Comparison of ENCODE assay signal across 15 cellular contexts in the genomic region with DNA sequence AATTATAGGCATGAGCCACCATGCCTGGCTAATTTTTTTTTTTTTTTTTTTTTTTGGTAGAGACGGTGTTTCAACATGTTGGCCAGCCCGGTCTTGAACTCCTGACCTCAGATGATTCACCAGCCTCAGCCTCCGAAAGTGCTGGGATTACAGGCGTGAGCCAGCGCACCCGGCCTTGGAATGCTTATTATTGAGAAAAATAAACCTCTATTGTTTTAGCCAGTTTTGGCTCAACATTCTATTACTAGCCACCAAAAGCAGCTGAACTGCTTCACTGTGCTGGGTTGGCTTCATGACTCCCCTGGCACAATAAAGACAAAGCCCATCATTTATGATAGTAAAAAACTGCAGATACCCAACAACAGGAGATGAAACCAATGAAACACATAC.
DNase-seq lines count a peak whose midpoint lies in the region; ATAC-seq and TF ChIP-seq lines count a peak whose summit lies in the region.
"Had no signal": no experiment of that assay in that cellular context is flagged by ENCODE, and none has a peak within 500 bp of the region (broad histone marks: within the 10 kb centered on the region; RNA-seq: fewer than 3 reads in every experiment).

No MANE protein-coding gene starts in this region.

- no peaks in the 10 kb centered on the region for H3K4me1 Mint-ChIP-seq in effector memory CD8-positive, alpha-beta T cell (ENCODE audit: low read depth in 2 of 2)
- no peaks in the 10 kb centered on the region for H3K4me1 Mint-ChIP-seq in activated T-cell treated with anti-CD3 and anti-CD28 coated beads, Interleukin-2, amount 50 U/mL, for 4 hours (ENCODE audit: low read depth)
- H3K4me1 Mint-ChIP-seq: B cell had no signal

- H3K36me3 Mint-ChIP-seq in effector memory CD8-positive, alpha-beta T cell (ENCODE audit: insufficient read depth): no peaks in the 10 kb centered on the region
- no peaks in the 10 kb centered on the region for H3K36me3 Mint-ChIP-seq in activated T-cell treated with anti-CD3 and anti-CD28 coated beads, Interleukin-2, amount 50 U/mL, for 4 hours (ENCODE audit: insufficient read depth)

- TF ChIP-seq CTCF in lung (IDR thresholded peaks at IDR 0.05; ENCODE audit: control extremely low read depth, extremely low read depth): no peak

- H3K4me3 ChIP-seq in MG63 (no peak overlapping the region), lung (no peak overlapping the region)
- H3K4me3 ChIP-seq: pancreas, tibial nerve had no signal

- no peak overlapping the region for H3K27ac Mint-ChIP-seq in effector memory CD8-positive, alpha-beta T cell
- H3K27ac Mint-ChIP-seq: activated T-helper 1 cell treated with anti-CD3 and anti-CD28 coated beads, Interleukin-12 subunit alpha, Interleukin-12 subunit beta, Interleukin-2, Interleukin-4 antibody, amounts not matched to agents 30 ng/mL and 10 ng/mL and 1 ng/mL, durations not matched to agents 14 hours and 24 hours and 36 hours; B cell had no signal

- H3K4me3 Mint-ChIP-seq in effector memory CD8-positive, alpha-beta T cell: no peak overlapping the region
- H3K4me3 Mint-ChIP-seq in activated T-cell treated with anti-CD3 and anti-CD28 coated beads, Interleukin-2, amount 50 U/mL, for 4 hours: no peak overlapping the region
- H3K4me3 Mint-ChIP-seq: activated T-helper 1 cell treated with anti-CD3 and anti-CD28 coated beads, Interleukin-12 subunit alpha, Interleukin-12 subunit beta, Interleukin-2, Interleukin-4 antibody, amounts not matched to agents 30 ng/mL and 10 ng/mL and 1 ng/mL, durations not matched to agents 14 hours and 24 hours and 36 hours; B cell had no signal

- DNase-seq in AG08396 (ENCODE audit: low spot score) (peak; percentile 33), MG63 (peak; percentile 86), dermis blood vessel endothelial cell (peak; percentile 82), lung (ENCODE audit: low spot score) (no peak), T-helper 2 cell (no peak)
- DNase-seq in effector memory CD8-positive, alpha-beta T cell: no peak
- DNase-seq in activated T-cell treated with anti-CD3 and anti-CD28 coated beads, Interleukin-2, amount 50 U/mL, for 4 hours: no peak
- DNase-seq: islet precursor cell, NCI-H2029, pancreas, WERI-Rb-1 had no signal

- WGBS in lung, 2 donors: 65 to 78% methylated on average over 6 of the region's 6 CpGs

- peaks cover 0 to 13% of the 10 kb centered on the region in 2 donors for H3K27me3 Mint-ChIP-seq in effector memory CD8-positive, alpha-beta T cell
- peaks cover 7% of the 10 kb centered on the region for H3K27me3 Mint-ChIP-seq in activated T-cell treated with anti-CD3 and anti-CD28 coated beads, Interleukin-2, amount 50 U/mL, for 4 hours (ENCODE audit: low read depth)

- H3K4me1 ChIP-seq in lung (ENCODE audit: control insufficient read depth in 2 of 2, insufficient read depth in 2 of 2, low read length in 2 of 2): no peaks in the 10 kb centered on the region
- H3K4me1 ChIP-seq: pancreas had no signal

- ATAC-seq in lung (ENCODE audit: insufficient read depth, low FRiP score): peak; percentile 23
- no peak for ATAC-seq in effector memory CD8-positive, alpha-beta T cell (replicated peaks)
- ATAC-seq in HG03457 (IDR thresholded peaks at IDR 0.05; ENCODE audit: unreplicated experiment): no peak
- no peak for ATAC-seq in activated T-cell treated with anti-CD3 and anti-CD28 coated beads, Interleukin-2, amount 50 U/mL, for 4 hours
- ATAC-seq: pancreas had no signal

- H3K27ac ChIP-seq in lung (ENCODE audit: low read depth in 1 of 2, low read length in 1 of 2): no peak overlapping the region
- H3K27ac ChIP-seq: pancreas, tibial nerve, WERI-Rb-1 had no signal

- H3K27me3 ChIP-seq in MG63 (no peaks in the 10 kb centered on the region), lung (ENCODE audit: control insufficient read depth, insufficient read depth) (no peaks in the 10 kb centered on the region)
- H3K27me3 ChIP-seq: pancreas, tibial nerve had no signal

- no peaks in the 10 kb centered on the region for H3K36me3 ChIP-seq in MG63
- H3K36me3 ChIP-seq in lung (ENCODE audit: control insufficient read depth in 2 of 2, insufficient read depth in 2 of 2, low read length in 2 of 2): no peaks in the 10 kb centered on the region
- H3K36me3 ChIP-seq: pancreas, tibial nerve, WERI-Rb-1 had no signal

- peaks cover under 1 to 3% of the 10 kb centered on the region in 2 donors for H3K9me3 Mint-ChIP-seq in effector memory CD8-positive, alpha-beta T cell
- peaks cover 8% of the 10 kb centered on the region for H3K9me3 Mint-ChIP-seq in activated T-cell treated with anti-CD3 and anti-CD28 coated beads, Interleukin-2, amount 50 U/mL, for 4 hours

- H3K9me3 ChIP-seq in MG63 (no peaks in the 10 kb centered on the region; the same call in 1 of the 2 replicates), lung (ENCODE audit: control insufficient read depth in 2 of 2, insufficient read depth in 1 of 2, low read length in 1 of 2) (no peaks in the 10 kb centered on the region)
- H3K9me3 ChIP-seq: pancreas had no signal

Comparison
In these comparisons a context has a peak if more than half of its experiments do, and no peak if none do; other contexts are left out.
1. DNase-seq: peak in AG08396 (single experiment), MG63 (single experiment) and dermis blood vessel endothelial cell (single experiment); none in lung (single experiment), effector memory CD8-positive, alpha-beta T cell (0 of 3), T-helper 2 cell (0 of 5) and activated T-cell treated with anti-CD3 and anti-CD28 coated beads, Interleukin-2, amount 50 U/mL, for 4 hours (single experiment).